In the genomic region with DNA sequence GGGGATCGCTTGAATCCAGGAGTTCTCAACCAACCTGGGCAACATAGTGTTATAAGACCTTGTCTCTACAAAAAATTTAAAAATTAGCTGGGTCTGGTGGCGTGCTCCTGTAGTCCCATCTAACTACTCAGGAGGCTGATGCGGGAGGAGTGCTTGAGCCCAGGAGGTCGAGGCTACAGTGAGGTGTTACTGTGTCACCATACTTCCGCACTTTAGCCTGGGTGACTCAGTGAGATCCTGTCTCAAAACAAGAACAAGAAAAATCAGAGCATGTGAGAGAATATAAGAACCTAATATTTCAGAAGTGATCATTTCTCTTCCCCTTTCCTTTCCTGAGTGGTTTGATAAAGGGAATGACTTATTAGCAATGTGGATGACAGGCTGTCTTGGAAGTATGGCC, we compare ENCODE assay signal across 10 cellular contexts. TPM values are rescaled to one million over a fixed set of nuclear protein-coding genes. Genes with fewer than 3 reads are reported as not detected.
DNase-seq lines count a peak whose midpoint lies in the region; TF ChIP-seq lines count a peak whose summit lies in the region.
"Had no signal": no experiment of that assay in that cellular context is flagged by ENCODE, and none has a peak within 500 bp of the region (broad histone marks: within the 10 kb centered on the region; RNA-seq: fewer than 3 reads in every experiment).

No MANE protein-coding gene starts in this region.

- peaks cover 26% of the 10 kb centered on the region for H3K36me3 Mint-ChIP-seq in T-helper 1 cell treated with Interleukin-12 subunit alpha and Interleukin-12 subunit beta and Interleukin-4 antibody, amounts not matched to agents 30 μg/mL and 1 μg/mL, for 36 hours (ENCODE audit: low read depth)
- no peaks in the 10 kb centered on the region for H3K36me3 Mint-ChIP-seq in endothelial cell (ENCODE audit: low read depth, unreplicated experiment)

- peak; percentile 51 for DNase-seq in stimulated activated CD4-positive, alpha-beta T cell treated with anti-CD3 and anti-CD28 coated beads, Interleukin-15, amount 100 ng/mL, for 24 hours
- no peak for DNase-seq in stimulated activated CD4-positive, alpha-beta T cell treated with anti-CD3 and anti-CD28 coated beads, Interleukin-4, amount 100 ng/mL, for 4 hours
- DNase-seq in epithelial cell of esophagus (ENCODE audit: low read depth) (peak; percentile 66), germinal center (ENCODE audit: low spot score) (no peak), cortex of kidney (lab: John Stamatoyannopoulos, UW) (no peak), DMS 273 treated with DMSO at 0.1 percent for 48 hours (lab: John Stamatoyannopoulos, UW) (no peak), endothelial cell (ENCODE audit: low spot score) (no peak)
- DNase-seq: nucleus accumbens had no signal

- peak overlapping the region; percentile 72 for H3K27ac Mint-ChIP-seq in T-helper 1 cell treated with Interleukin-12 subunit alpha and Interleukin-12 subunit beta and Interleukin-4 antibody, amounts not matched to agents 30 μg/mL and 1 μg/mL, for 36 hours
- no peak overlapping the region for H3K27ac Mint-ChIP-seq in endothelial cell (ENCODE audit: unreplicated experiment)

- TF ChIP-seq CTCF in epithelial cell of esophagus (IDR thresholded peaks at IDR 0.05; ENCODE audit: insufficient read depth, low read depth, low read length, missing control alignments), result no peak
- TF ChIP-seq CTCF in endothelial cell (IDR thresholded peaks at IDR 0.05; ENCODE audit: unreplicated experiment), result no peak

- no peaks in the 10 kb centered on the region for H3K27me3 Mint-ChIP-seq in T-helper 1 cell treated with Interleukin-12 subunit alpha and Interleukin-12 subunit beta and Interleukin-4 antibody, amounts not matched to agents 30 μg/mL and 1 μg/mL, for 36 hours (ENCODE audit: low read depth)
- H3K27me3 Mint-ChIP-seq in endothelial cell (ENCODE audit: unreplicated experiment), result peaks cover 3% of the 10 kb centered on the region

- H3K9me3 Mint-ChIP-seq in T-helper 1 cell treated with Interleukin-12 subunit alpha and Interleukin-12 subunit beta and Interleukin-4 antibody, amounts not matched to agents 30 μg/mL and 1 μg/mL, for 36 hours, result peaks cover 10% of the 10 kb centered on the region
- no peaks in the 10 kb centered on the region for H3K9me3 Mint-ChIP-seq in endothelial cell (ENCODE audit: unreplicated experiment)

- H3K4me3 ChIP-seq in epithelial cell of esophagus (ENCODE audit: low read length), result no peak overlapping the region
- H3K4me3 ChIP-seq: lung had no signal

- H3K4me3 Mint-ChIP-seq in T-helper 1 cell treated with Interleukin-12 subunit alpha and Interleukin-12 subunit beta and Interleukin-4 antibody, amounts not matched to agents 30 μg/mL and 1 μg/mL, for 36 hours, result peak overlapping the region; percentile 45
- no peak overlapping the region for H3K4me3 Mint-ChIP-seq in endothelial cell (ENCODE audit: unreplicated experiment)

- H3K4me1 Mint-ChIP-seq in T-helper 1 cell treated with Interleukin-12 subunit alpha and Interleukin-12 subunit beta and Interleukin-4 antibody, amounts not matched to agents 30 μg/mL and 1 μg/mL, for 36 hours (ENCODE audit: low read depth), result peaks cover 66% of the 10 kb centered on the region
- no peaks in the 10 kb centered on the region for H3K4me1 Mint-ChIP-seq in endothelial cell (ENCODE audit: unreplicated experiment)

RNA-seq across cellular contexts. Expression of a gene that starts 9.5 kb away (rescaled TPM):
- total RNA-seq in endothelial cell (ENCODE audit: unreplicated experiment), result 9.7 TPM

Comparison
In these comparisons a context has a peak if more than half of its experiments do, and no peak if none do; other contexts are left out.
1. DNase-seq: peak in stimulated activated CD4-positive, alpha-beta T cell treated with anti-CD3 and anti-CD28 coated beads, Interleukin-15, amount 100 ng/mL, for 24 hours (single experiment) and epithelial cell of esophagus (single experiment); none in stimulated activated CD4-positive, alpha-beta T cell treated with anti-CD3 and anti-CD28 coated beads, Interleukin-4, amount 100 ng/mL, for 4 hours (0 of 2), germinal center (single experiment), cortex of kidney (single experiment), DMS 273 treated with DMSO at 0.1 percent for 48 hours (single experiment) and endothelial cell (single experiment).